Comparison of ENCODE assay signal across 16 cellular contexts in genomic region chr19:31286491-31286890, GRCh38.
"Had no signal": no experiment of that assay in that cellular context is flagged by ENCODE, and none has a peak within 500 bp of the region (broad histone marks: within the 10 kb centered on the region; RNA-seq: fewer than 3 reads in every experiment).

No MANE protein-coding gene starts in this region.

- H3K4me3 Mint-ChIP-seq: activated B cell treated with CpG ODN at 0.5 μM for 24 hours; activated CD4-positive, alpha-beta T cell treated with anti-CD3 and anti-CD28 coated beads, Interleukin-2, amount 10 ng/mL, durations not matched to agents 24 days and 14 days; dendritic cell treated with granulocyte-macrophage colony-stimulating factor and Interleukin-4, amounts not matched to agents 40 ng/mL and 50 ng/mL, for 4 days; stimulated activated naive CD8-positive, alpha-beta T cell treated with anti-CD3 and anti-CD28 coated beads, Interleukin-15, amount 100 ng/mL, for 72 hours; T-helper 1 cell treated with Interleukin-12 subunit alpha and Interleukin-12 subunit beta and Interleukin-4 antibody, amounts not matched to agents 30 μg/mL and 1 μg/mL, for 36 hours had no signal

- H3K27me3 Mint-ChIP-seq: activated B cell treated with CpG ODN at 0.5 μM for 24 hours; activated CD4-positive, alpha-beta T cell treated with anti-CD3 and anti-CD28 coated beads, Interleukin-2, amount 10 ng/mL, durations not matched to agents 24 days and 14 days; dendritic cell treated with granulocyte-macrophage colony-stimulating factor and Interleukin-4, amounts not matched to agents 40 ng/mL and 50 ng/mL, for 4 days; progenitor cell of endocrine pancreas had no signal

- ATAC-seq: body of pancreas; right lobe of liver; SK-N-SH treated with all-trans-retinoic acid at 6 μM for 48 hours; stimulated activated naive CD8-positive, alpha-beta T cell treated with anti-CD3 and anti-CD28 coated beads, Interleukin-15, amount 100 ng/mL, for 72 hours had no signal

- H3K27ac Mint-ChIP-seq: activated B cell treated with CpG ODN at 0.5 μM for 24 hours; activated CD4-positive, alpha-beta T cell treated with anti-CD3 and anti-CD28 coated beads, Interleukin-2, amount 10 ng/mL, durations not matched to agents 24 days and 14 days; activated T-helper 2 cell treated with anti-CD3 and anti-CD28 coated beads, Interferon-gamma antibody, Interleukin-2, Interleukin-4, amounts not matched to agents 10 μg/mL and 5 μg/mL and 100 μg/mL, durations not matched to agents 14 hours and 24 hours and 36 hours; dendritic cell treated with granulocyte-macrophage colony-stimulating factor and Interleukin-4, amounts not matched to agents 40 ng/mL and 50 ng/mL, for 4 days; stimulated activated naive CD8-positive, alpha-beta T cell treated with anti-CD3 and anti-CD28 coated beads, Interleukin-15, amount 100 ng/mL, for 72 hours; T-helper 1 cell treated with Interleukin-12 subunit alpha and Interleukin-12 subunit beta and Interleukin-4 antibody, amounts not matched to agents 30 μg/mL and 1 μg/mL, for 36 hours had no signal

- H3K4me1 Mint-ChIP-seq: activated B cell treated with CpG ODN at 0.5 μM for 24 hours had no signal

- H3K36me3 ChIP-seq: right lobe of liver had no signal

- H3K27me3 ChIP-seq: body of pancreas, right lobe of liver, testis had no signal

- H3K9me3 ChIP-seq: body of pancreas, right lobe of liver, testis had no signal

- DNase-seq: activated B cell treated with CpG ODN at 0.5 μM for 24 hours; activated CD4-positive, alpha-beta T cell treated with anti-CD3 and anti-CD28 coated beads, Interleukin-2, amount 10 ng/mL, durations not matched to agents 24 days and 14 days; activated naive CD4-positive, alpha-beta T cell treated with anti-CD3 and anti-CD28 coated beads, Interleukin-2, amount 50 U/mL, for 16 hours; activated T-cell treated with anti-CD3 and anti-CD28 coated beads for 4 hours; amniotic stem cell; body of pancreas; glutamatergic neuron; stimulated activated CD4-positive, alpha-beta T cell treated with anti-CD3 and anti-CD28 coated beads, Interleukin-4, amount 100 ng/mL, for 1 hour; stimulated activated naive CD8-positive, alpha-beta T cell treated with anti-CD3 and anti-CD28 coated beads, Interleukin-15, amount 100 ng/mL, for 72 hours had no signal

- H3K9me3 Mint-ChIP-seq: activated B cell treated with CpG ODN at 0.5 μM for 24 hours; activated CD4-positive, alpha-beta T cell treated with anti-CD3 and anti-CD28 coated beads, Interleukin-2, amount 10 ng/mL, durations not matched to agents 24 days and 14 days; activated T-helper 2 cell treated with anti-CD3 and anti-CD28 coated beads, Interferon-gamma antibody, Interleukin-2, Interleukin-4, amounts not matched to agents 10 μg/mL and 5 μg/mL and 100 μg/mL, durations not matched to agents 14 hours and 24 hours and 36 hours; dendritic cell treated with granulocyte-macrophage colony-stimulating factor and Interleukin-4, amounts not matched to agents 40 ng/mL and 50 ng/mL, for 4 days; stimulated activated naive CD8-positive, alpha-beta T cell treated with anti-CD3 and anti-CD28 coated beads, Interleukin-15, amount 100 ng/mL, for 72 hours; T-helper 1 cell treated with Interleukin-12 subunit alpha and Interleukin-12 subunit beta and Interleukin-4 antibody, amounts not matched to agents 30 μg/mL and 1 μg/mL, for 36 hours had no signal

- H3K27ac ChIP-seq: body of pancreas, right lobe of liver, testis had no signal

- H3K4me3 ChIP-seq: body of pancreas, right lobe of liver, testis had no signal

- H3K4me1 ChIP-seq: body of pancreas, right lobe of liver had no signal
